Comparison of ENCODE assay signal across 1 cellular context in genomic region chr4:57037982-57038604, GRCh38.
A peak's percentile ranks its signal among the peaks of the same experiment; 100 is the strongest.
TF ChIP-seq lines count a peak whose summit lies in the region.

No MANE protein-coding gene starts in this region.

TF ChIP-seq in H1, 55 proteins besides CTCF, POLR2A, EP300 and RAD21 (continued from another document):
- TF ChIP-seq, protein P1, sequence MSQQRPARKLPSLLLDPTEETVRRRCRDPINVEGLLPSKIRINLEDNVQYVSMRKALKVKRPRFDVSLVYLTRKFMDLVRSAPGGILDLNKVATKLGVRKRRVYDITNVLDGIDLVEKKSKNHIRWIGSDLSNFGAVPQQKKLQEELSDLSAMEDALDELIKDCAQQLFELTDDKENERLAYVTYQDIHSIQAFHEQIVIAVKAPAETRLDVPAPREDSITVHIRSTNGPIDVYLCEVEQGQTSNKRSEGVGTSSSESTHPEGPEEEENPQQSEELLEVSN (IDR thresholded peaks at IDR 0.05): no peak
- TF ChIP-seq BRCA1 (IDR thresholded peaks at IDR 0.05; ENCODE audit: low read depth, low read length) (no peak), SUZ12 (IDR thresholded peaks at IDR 0.05; ENCODE audit: low read length) (no peak), ASH2L (IDR thresholded peaks at IDR 0.05; ENCODE audit: low read length) (no peak), SP1 (IDR thresholded peaks at IDR 0.05; ENCODE audit: low read depth, low read length) (no peak), TEAD4 (IDR thresholded peaks at IDR 0.05; ENCODE audit: low read depth, low read length) (no peak), SRF (IDR thresholded peaks at IDR 0.05; ENCODE audit: low read depth, low read length) (0 out of 2 replicates have a peak, but pooled peaks have one; percentile 4), KDM4A (IDR thresholded peaks at IDR 0.05; ENCODE audit: low read depth, low read length, severe bottlenecking) (no peak), FOSL1 (IDR thresholded peaks at IDR 0.05; ENCODE audit: insufficient read depth, low read depth, low read length) (no peak), EZH2 (IDR thresholded peaks at IDR 0.05; ENCODE audit: low read depth, low read length, severe bottlenecking) (no peak), CBX8 (IDR thresholded peaks at IDR 0.05; ENCODE audit: borderline replicate concordance, low read depth, low read length) (no peak), KDM1A (IDR thresholded peaks at IDR 0.05; ENCODE audit: borderline replicate concordance, low read length) (no peak), RFX5 (IDR thresholded peaks at IDR 0.05; ENCODE audit: borderline replicate concordance, low read depth, low read length) (no peak), BCL11A (IDR thresholded peaks at IDR 0.05; ENCODE audit: low read depth in 2 of 2, low read length in 2 of 2) (no peak), BACH1 (IDR thresholded peaks at IDR 0.05; ENCODE audit: low read length) (0 out of 2 replicates have a peak, but pooled peaks have one; percentile 48), YY1 (IDR thresholded peaks at IDR 0.05; ENCODE audit: low read depth, low read length) (peak; percentile 61; the same call in 1 of the 2 replicates)
- TF ChIP-seq, protein P2, sequence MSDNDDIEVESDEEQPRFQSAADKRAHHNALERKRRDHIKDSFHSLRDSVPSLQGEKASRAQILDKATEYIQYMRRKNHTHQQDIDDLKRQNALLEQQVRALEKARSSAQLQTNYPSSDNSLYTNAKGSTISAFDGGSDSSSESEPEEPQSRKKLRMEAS (IDR thresholded peaks at IDR 0.05): no peak
- TF ChIP-seq, protein P3, sequence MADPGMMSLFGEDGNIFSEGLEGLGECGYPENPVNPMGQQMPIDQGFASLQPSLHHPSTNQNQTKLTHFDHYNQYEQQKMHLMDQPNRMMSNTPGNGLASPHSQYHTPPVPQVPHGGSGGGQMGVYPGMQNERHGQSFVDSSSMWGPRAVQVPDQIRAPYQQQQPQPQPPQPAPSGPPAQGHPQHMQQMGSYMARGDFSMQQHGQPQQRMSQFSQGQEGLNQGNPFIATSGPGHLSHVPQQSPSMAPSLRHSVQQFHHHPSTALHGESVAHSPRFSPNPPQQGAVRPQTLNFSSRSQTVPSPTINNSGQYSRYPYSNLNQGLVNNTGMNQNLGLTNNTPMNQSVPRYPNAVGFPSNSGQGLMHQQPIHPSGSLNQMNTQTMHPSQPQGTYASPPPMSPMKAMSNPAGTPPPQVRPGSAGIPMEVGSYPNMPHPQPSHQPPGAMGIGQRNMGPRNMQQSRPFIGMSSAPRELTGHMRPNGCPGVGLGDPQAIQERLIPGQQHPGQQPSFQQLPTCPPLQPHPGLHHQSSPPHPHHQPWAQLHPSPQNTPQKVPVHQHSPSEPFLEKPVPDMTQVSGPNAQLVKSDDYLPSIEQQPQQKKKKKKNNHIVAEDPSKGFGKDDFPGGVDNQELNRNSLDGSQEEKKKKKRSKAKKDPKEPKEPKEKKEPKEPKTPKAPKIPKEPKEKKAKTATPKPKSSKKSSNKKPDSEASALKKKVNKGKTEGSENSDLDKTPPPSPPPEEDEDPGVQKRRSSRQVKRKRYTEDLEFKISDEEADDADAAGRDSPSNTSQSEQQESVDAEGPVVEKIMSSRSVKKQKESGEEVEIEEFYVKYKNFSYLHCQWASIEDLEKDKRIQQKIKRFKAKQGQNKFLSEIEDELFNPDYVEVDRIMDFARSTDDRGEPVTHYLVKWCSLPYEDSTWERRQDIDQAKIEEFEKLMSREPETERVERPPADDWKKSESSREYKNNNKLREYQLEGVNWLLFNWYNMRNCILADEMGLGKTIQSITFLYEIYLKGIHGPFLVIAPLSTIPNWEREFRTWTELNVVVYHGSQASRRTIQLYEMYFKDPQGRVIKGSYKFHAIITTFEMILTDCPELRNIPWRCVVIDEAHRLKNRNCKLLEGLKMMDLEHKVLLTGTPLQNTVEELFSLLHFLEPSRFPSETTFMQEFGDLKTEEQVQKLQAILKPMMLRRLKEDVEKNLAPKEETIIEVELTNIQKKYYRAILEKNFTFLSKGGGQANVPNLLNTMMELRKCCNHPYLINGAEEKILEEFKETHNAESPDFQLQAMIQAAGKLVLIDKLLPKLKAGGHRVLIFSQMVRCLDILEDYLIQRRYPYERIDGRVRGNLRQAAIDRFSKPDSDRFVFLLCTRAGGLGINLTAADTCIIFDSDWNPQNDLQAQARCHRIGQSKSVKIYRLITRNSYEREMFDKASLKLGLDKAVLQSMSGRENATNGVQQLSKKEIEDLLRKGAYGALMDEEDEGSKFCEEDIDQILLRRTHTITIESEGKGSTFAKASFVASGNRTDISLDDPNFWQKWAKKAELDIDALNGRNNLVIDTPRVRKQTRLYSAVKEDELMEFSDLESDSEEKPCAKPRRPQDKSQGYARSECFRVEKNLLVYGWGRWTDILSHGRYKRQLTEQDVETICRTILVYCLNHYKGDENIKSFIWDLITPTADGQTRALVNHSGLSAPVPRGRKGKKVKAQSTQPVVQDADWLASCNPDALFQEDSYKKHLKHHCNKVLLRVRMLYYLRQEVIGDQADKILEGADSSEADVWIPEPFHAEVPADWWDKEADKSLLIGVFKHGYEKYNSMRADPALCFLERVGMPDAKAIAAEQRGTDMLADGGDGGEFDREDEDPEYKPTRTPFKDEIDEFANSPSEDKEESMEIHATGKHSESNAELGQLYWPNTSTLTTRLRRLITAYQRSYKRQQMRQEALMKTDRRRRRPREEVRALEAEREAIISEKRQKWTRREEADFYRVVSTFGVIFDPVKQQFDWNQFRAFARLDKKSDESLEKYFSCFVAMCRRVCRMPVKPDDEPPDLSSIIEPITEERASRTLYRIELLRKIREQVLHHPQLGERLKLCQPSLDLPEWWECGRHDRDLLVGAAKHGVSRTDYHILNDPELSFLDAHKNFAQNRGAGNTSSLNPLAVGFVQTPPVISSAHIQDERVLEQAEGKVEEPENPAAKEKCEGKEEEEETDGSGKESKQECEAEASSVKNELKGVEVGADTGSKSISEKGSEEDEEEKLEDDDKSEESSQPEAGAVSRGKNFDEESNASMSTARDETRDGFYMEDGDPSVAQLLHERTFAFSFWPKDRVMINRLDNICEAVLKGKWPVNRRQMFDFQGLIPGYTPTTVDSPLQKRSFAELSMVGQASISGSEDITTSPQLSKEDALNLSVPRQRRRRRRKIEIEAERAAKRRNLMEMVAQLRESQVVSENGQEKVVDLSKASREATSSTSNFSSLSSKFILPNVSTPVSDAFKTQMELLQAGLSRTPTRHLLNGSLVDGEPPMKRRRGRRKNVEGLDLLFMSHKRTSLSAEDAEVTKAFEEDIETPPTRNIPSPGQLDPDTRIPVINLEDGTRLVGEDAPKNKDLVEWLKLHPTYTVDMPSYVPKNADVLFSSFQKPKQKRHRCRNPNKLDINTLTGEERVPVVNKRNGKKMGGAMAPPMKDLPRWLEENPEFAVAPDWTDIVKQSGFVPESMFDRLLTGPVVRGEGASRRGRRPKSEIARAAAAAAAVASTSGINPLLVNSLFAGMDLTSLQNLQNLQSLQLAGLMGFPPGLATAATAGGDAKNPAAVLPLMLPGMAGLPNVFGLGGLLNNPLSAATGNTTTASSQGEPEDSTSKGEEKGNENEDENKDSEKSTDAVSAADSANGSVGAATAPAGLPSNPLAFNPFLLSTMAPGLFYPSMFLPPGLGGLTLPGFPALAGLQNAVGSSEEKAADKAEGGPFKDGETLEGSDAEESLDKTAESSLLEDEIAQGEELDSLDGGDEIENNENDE (IDR thresholded peaks at IDR 0.05; ENCODE audit: insufficient replicate concordance, low read length): no peak
